In genomic region chr7:149282331-149282655, GRCh38 we compare ENCODE assay signal across 20 cellular contexts. TPM values are rescaled to one million over a fixed set of nuclear protein-coding genes. Genes with fewer than 3 reads are reported as not detected.
A peak's percentile ranks its signal among the peaks of the same experiment; 100 is the strongest.
DNase-seq lines count a peak whose midpoint lies in the region; ATAC-seq and TF ChIP-seq lines count a peak whose summit lies in the region.
"Had no signal": no experiment of that assay in that cellular context is flagged by ENCODE, and none has a peak within 500 bp of the region (broad histone marks: within the 10 kb centered on the region; RNA-seq: fewer than 3 reads in every experiment).

No MANE protein-coding gene starts in this region.

- no peak overlapping the region for H2BK120ac ChIP-seq in neuronal stem cell (ENCODE audit: low read depth, low read length)

- no peak overlapping the region for H2BK12ac ChIP-seq in neuronal stem cell (ENCODE audit: low read length)

- POLR2A ChIA-PET in CD4-positive, alpha-beta memory T cell (lab: Charles Lee; ENCODE audit: partially characterized antibody) = interaction anchor here (0.9 kb wide), 1 partner anchor 20 kb away, joined by 5 read pairs; the partner anchor contains the start of gene ZNF783

- no peak overlapping the region for H4K91ac ChIP-seq in neuronal stem cell (ENCODE audit: low read depth, low read length, poor library complexity)

- no peak for ATAC-seq in CD4-positive, CD25-positive, alpha-beta regulatory T cell (ENCODE audit: low read depth in 2 of 2)
- ATAC-seq: HepG2, Right ventricle myocardium inferior had no signal

- H3K4ac ChIP-seq in neuronal stem cell (ENCODE audit: low read length) = no peak overlapping the region

- H3K27ac Mint-ChIP-seq in CD4-positive, CD25-positive, alpha-beta regulatory T cell = peak overlapping the region; percentile 70 to 92 (median 79)
- peak overlapping the region in 6 of 7 donors; percentile 38 to 77 (median 62) for H3K27ac Mint-ChIP-seq in CD4-positive, alpha-beta memory T cell

- peaks cover 34% of the 10 kb centered on the region for H3K4me1 ChIP-seq in CD4-positive, CD25-positive, alpha-beta regulatory T cell (ENCODE audit: control insufficient read depth, insufficient read depth, low read length, poor library complexity, severe bottlenecking)
- peaks cover 34% of the 10 kb centered on the region for H3K4me1 ChIP-seq in CD4-positive, alpha-beta memory T cell (ENCODE audit: insufficient read depth, low read length)
- peaks cover 0 to 1% of the 10 kb centered on the region in 2 donors for H3K4me1 ChIP-seq in neuronal stem cell (ENCODE audit: control insufficient read depth in 2 of 2, insufficient read depth in 1 of 2, low read depth in 1 of 2, low read length in 2 of 2)
- H3K4me1 ChIP-seq in colonic mucosa = no peaks in the 10 kb centered on the region
- H3K4me1 ChIP-seq: Caco-2 had no signal

- H4K8ac ChIP-seq in neuronal stem cell (ENCODE audit: low read depth, low read length) = no peak overlapping the region

- H3K23ac ChIP-seq in neuronal stem cell (ENCODE audit: low read depth, low read length, poor library complexity) = no peak overlapping the region

- peak overlapping the region in 3 of 4 donors; percentile 22 to 74 (median 47) for H3K4me3 Mint-ChIP-seq in CD4-positive, CD25-positive, alpha-beta regulatory T cell
- H3K4me3 Mint-ChIP-seq in CD4-positive, alpha-beta memory T cell = peak overlapping the region in 2 of 8 donors; percentile 17 to 21
- H3K4me3 Mint-ChIP-seq: H9 had no signal

- CTCF ChIA-PET in CD4-positive, alpha-beta memory T cell (lab: Charles Lee; ENCODE audit: partially characterized antibody) = no interaction called here

- H3K27me3 Mint-ChIP-seq in CD4-positive, CD25-positive, alpha-beta regulatory T cell = no peaks in the 10 kb centered on the region
- H3K27me3 Mint-ChIP-seq in CD4-positive, alpha-beta memory T cell = no peaks in the 10 kb centered on the region

- no peak overlapping the region for H2AK5ac ChIP-seq in neuronal stem cell (ENCODE audit: low read depth, low read length)

- H3K79me1 ChIP-seq in neuronal stem cell (ENCODE audit: low read depth, low read length) = no peaks in the 10 kb centered on the region

- H3K9me3 ChIP-seq in CD4-positive, CD25-positive, alpha-beta regulatory T cell (ENCODE audit: control insufficient read depth in 2 of 2, low read length in 2 of 2) = no peaks in the 10 kb centered on the region
- H3K9me3 ChIP-seq in CD4-positive, alpha-beta memory T cell (ENCODE audit: control insufficient read depth in 1 of 2, low read length in 2 of 2) = no peaks in the 10 kb centered on the region
- H3K9me3 ChIP-seq in neuronal stem cell (replicated peaks in 1 of 2; ENCODE audit: control insufficient read depth in 2 of 2, insufficient read depth in 1 of 2, low read depth in 1 of 2, low read length in 2 of 2) (no peaks in the 10 kb centered on the region), colonic mucosa (no peaks in the 10 kb centered on the region)
- H3K9me3 ChIP-seq: Caco-2 had no signal

- no peaks in the 10 kb centered on the region for H3K9me3 Mint-ChIP-seq in CD4-positive, CD25-positive, alpha-beta regulatory T cell
- no peaks in the 10 kb centered on the region for H3K9me3 Mint-ChIP-seq in CD4-positive, alpha-beta memory T cell
- H3K9me3 Mint-ChIP-seq: H9 had no signal

- no peak overlapping the region for H3K27ac ChIP-seq in CD4-positive, CD25-positive, alpha-beta regulatory T cell (ENCODE audit: insufficient read depth, low read length, poor library complexity, severe bottlenecking)
- H3K27ac ChIP-seq in CD4-positive, alpha-beta memory T cell (ENCODE audit: low read depth, low read length) = no peak overlapping the region
- H3K27ac ChIP-seq in neuronal stem cell (replicated peaks; ENCODE audit: low read length) (no peak overlapping the region), colonic mucosa (no peak overlapping the region)
- H3K27ac ChIP-seq: C4-2B had no signal

- H2AFZ ChIP-seq in neuronal stem cell (ENCODE audit: low read length) = no peak overlapping the region

- H2BK15ac ChIP-seq in neuronal stem cell (ENCODE audit: low read length) = no peak overlapping the region

- H2BK5ac ChIP-seq in neuronal stem cell (ENCODE audit: low read length) = no peak overlapping the region

- no CpG with 5 or more reads among the region's 5 CpGs for WGBS in neuronal stem cell (ENCODE audit: extremely low coverage in 2 of 2, insufficient read length in 2 of 2, insufficient replicate concordance in 1 of 2), 2 donors

- no peak overlapping the region for H3K18ac ChIP-seq in neuronal stem cell (ENCODE audit: low read length)

- no peak overlapping the region for H3K4me2 ChIP-seq in neuronal stem cell (ENCODE audit: insufficient read depth, low read length, poor library complexity, severe bottlenecking)

- peaks cover 27% of the 10 kb centered on the region for H3K36me3 Mint-ChIP-seq in CD4-positive, CD25-positive, alpha-beta regulatory T cell
- peaks cover 21 to 34% of the 10 kb centered on the region in 2 donors for H3K36me3 Mint-ChIP-seq in CD4-positive, alpha-beta memory T cell

- no peak for TF ChIP-seq POLR2A in erythroblast (IDR thresholded peaks at IDR 0.05; ENCODE audit: low read length)

- no peaks in the 10 kb centered on the region for H3K27me3 ChIP-seq in CD4-positive, CD25-positive, alpha-beta regulatory T cell (ENCODE audit: control insufficient read depth, insufficient read depth, low read length)
- no peaks in the 10 kb centered on the region for H3K27me3 ChIP-seq in CD4-positive, alpha-beta memory T cell (ENCODE audit: insufficient read depth, low read length)
- H3K27me3 ChIP-seq in neuronal stem cell (ENCODE audit: control insufficient read depth in 3 of 3, insufficient read depth in 3 of 3, low read depth in 1 of 3, low read length in 3 of 3) (no peaks in the 10 kb centered on the region), colonic mucosa (no peaks in the 10 kb centered on the region)

- TF ChIP-seq CTCF in colonic mucosa (IDR thresholded peaks at IDR 0.05) = no peak

- H3K36me3 ChIP-seq in CD4-positive, CD25-positive, alpha-beta regulatory T cell (ENCODE audit: control insufficient read depth, insufficient read depth, low read length) = peaks cover 23% of the 10 kb centered on the region
- H3K36me3 ChIP-seq in CD4-positive, alpha-beta memory T cell (ENCODE audit: insufficient read depth, low read length) = peaks cover 18% of the 10 kb centered on the region
- H3K36me3 ChIP-seq in neuronal stem cell (replicated peaks in 1 of 2; ENCODE audit: control insufficient read depth in 2 of 2, insufficient read depth in 2 of 2, low read length in 2 of 2) (peaks cover 11% of the 10 kb centered on the region in 2 donors), colonic mucosa (no peaks in the 10 kb centered on the region)

- no peak overlapping the region for H3K4me3 ChIP-seq in CD4-positive, CD25-positive, alpha-beta regulatory T cell (ENCODE audit: low read depth, low read length)
- H3K4me3 ChIP-seq in CD4-positive, alpha-beta memory T cell (ENCODE audit: low read length in 2 of 2) = no peak overlapping the region
- H3K4me3 ChIP-seq in neuronal stem cell (ENCODE audit: low read length in 2 of 2) (no peak overlapping the region), colonic mucosa (no peak overlapping the region)

- H3K9ac ChIP-seq in neuronal stem cell (ENCODE audit: low read depth, low read length, poor library complexity) (peak overlapping the region; percentile 3), colonic mucosa (ENCODE audit: low read depth in 2 of 2, low read length in 2 of 2) (no peak overlapping the region)

- intact Hi-C loops in CD4-positive, alpha-beta memory T cell (cut with micrococcal nuclease) = no loop called here
- intact Hi-C loops in colonic mucosa (cut with DNase I) = no loop called here

- peaks cover 8 to 47% (median 28%) of the 10 kb centered on the region in 4 donors for H3K4me1 Mint-ChIP-seq in CD4-positive, CD25-positive, alpha-beta regulatory T cell
- peaks cover 23 to 41% (median 33%) of the 10 kb centered on the region in 4 donors for H3K4me1 Mint-ChIP-seq in CD4-positive, alpha-beta memory T cell

- DNase-seq in CD4-positive, CD25-positive, alpha-beta regulatory T cell = no peak
- DNase-seq in CD4-positive, alpha-beta memory T cell = no peak
- DNase-seq in dermis blood vessel endothelial cell (peak; percentile 22), neuronal stem cell (ENCODE audit: low spot score) (no peak), erythroblast (lab: John Stamatoyannopoulos, UW) (no peak), colonic mucosa (no peak), LoVo (ENCODE audit: low spot score) (no peak)
- DNase-seq: AML-193; Caco-2; H9; KBM-7; NCI-H1105 treated with DMSO at 0.1 percent for 48 hours; NCI-H1694; NCI-H2081 treated with DMSO at 0.1 percent for 48 hours; NCI-H446 treated with DMSO at 0.1 percent for 48 hours; NCI-H69; NK-92 treated with Interleukin-12 subunit alpha and Interleukin-12 subunit beta, amount 100 ng/mL, for 24 hours had no signal

- H3K14ac ChIP-seq in neuronal stem cell (ENCODE audit: low read length) = no peak overlapping the region

RNA-seq across cellular contexts. Expression of gene ZNF783, which starts 20.3 kb away (rescaled TPM):
- 30.2 TPM for total RNA-seq in CD4-positive, CD25-positive, alpha-beta regulatory T cell
- polyA plus RNA-seq in CD4-positive, CD25-positive, alpha-beta regulatory T cell = 1 to 10 TPM; 2.7 to 5.3 (median 4.7) TPM
- total RNA-seq in CD4-positive, alpha-beta memory T cell = 10 to 100 TPM; 42.6 to 43.5 TPM
- polyA plus RNA-seq in CD4-positive, alpha-beta memory T cell = 1 to 10 TPM; 2.7 to 8.0 TPM
- total RNA-seq in dermis blood vessel endothelial cell (6.7 and 7.5 TPM in 2 replicates), colonic mucosa (1 to 10 TPM; 5.5 to 8.9 TPM)
- 5.0 TPM for polyA plus RNA-seq in neuronal stem cell (2013, experiment 1 of 2)
- polyA plus RNA-seq in neuronal stem cell (2013, experiment 2 of 2) = 4.6 TPM

RNA-seq across cellular contexts. Expression of gene ZNF212, which starts 42.8 kb away (rescaled TPM):
- total RNA-seq in CD4-positive, CD25-positive, alpha-beta regulatory T cell = 14.2 TPM
- 10 to 100 TPM in 1 of 4 donors, 1 to 10 TPM in 3; 3.3 to 12.6 (median 6.4) TPM for polyA plus RNA-seq in CD4-positive, CD25-positive, alpha-beta regulatory T cell
- 10 to 100 TPM; 21.5 to 24.0 TPM for total RNA-seq in CD4-positive, alpha-beta memory T cell
- 1 to 10 TPM; 4.5 to 9.3 TPM for polyA plus RNA-seq in CD4-positive, alpha-beta memory T cell
- total RNA-seq in dermis blood vessel endothelial cell (3.7 and 4.6 TPM in 2 replicates), colonic mucosa (10 to 100 TPM in 1 of 2 donors, 1 to 10 TPM in 1; 9.8 to 10.4 TPM)
- 8.9 TPM for polyA plus RNA-seq in neuronal stem cell (2013, experiment 1 of 2)
- polyA plus RNA-seq in neuronal stem cell (2013, experiment 2 of 2) = 9.1 TPM
